17 cellular contexts compared by ENCODE assay signal in genomic region chr9:89413963-89414638, GRCh38.
DNase-seq lines count a peak whose midpoint lies in the region; ATAC-seq and TF ChIP-seq lines count a peak whose summit lies in the region.
"Had no signal": no experiment of that assay in that cellular context is flagged by ENCODE, and none has a peak within 500 bp of the region (broad histone marks: within the 10 kb centered on the region; RNA-seq: fewer than 3 reads in every experiment).

No MANE protein-coding gene starts in this region.

- no peaks in the 10 kb centered on the region for H3K27me3 ChIP-seq in neutrophil
- H3K27me3 ChIP-seq: colonic mucosa, Peyer's patch had no signal

- H3K4me3 ChIP-seq in neutrophil (ENCODE audit: low read depth in 1 of 2, low read length in 1 of 2) = no peak overlapping the region
- H3K4me3 ChIP-seq: colonic mucosa, lung, Peyer's patch had no signal

- TF ChIP-seq CTCF in neutrophil (IDR thresholded peaks at IDR 0.05) = no peak

- H3K27ac ChIP-seq in neutrophil = peak overlapping the region; percentile 47
- H3K27ac ChIP-seq: colonic mucosa, Peyer's patch had no signal

- peak overlapping the region; percentile 59 for H3K27ac Mint-ChIP-seq in activated CD4-positive, alpha-beta T cell treated with anti-CD3 and anti-CD28 coated beads, Interleukin-2, amount 10 ng/mL, durations not matched to agents 24 days and 14 days
- peak overlapping the region; percentile 9 for H3K27ac Mint-ChIP-seq in activated naive CD8-positive, alpha-beta T cell treated with anti-CD3 and anti-CD28 coated beads, Interleukin-2, amount 10 ng/mL, durations not matched to agents 7 days and 5 days

- no peaks in the 10 kb centered on the region for H3K27me3 Mint-ChIP-seq in activated CD4-positive, alpha-beta T cell treated with anti-CD3 and anti-CD28 coated beads, Interleukin-2, amount 10 ng/mL, durations not matched to agents 24 days and 14 days
- H3K27me3 Mint-ChIP-seq in activated naive CD8-positive, alpha-beta T cell treated with anti-CD3 and anti-CD28 coated beads, Interleukin-2, amount 10 ng/mL, durations not matched to agents 7 days and 5 days = no peaks in the 10 kb centered on the region
- H3K27me3 Mint-ChIP-seq: IgD-negative memory B cell; natural killer cell treated with Interleukin-12 subunit alpha and Interleukin-12 subunit beta and Interleukin-15 and Interleukin-18, amount 100 ng/mL, for 72 hours had no signal

- no peaks in the 10 kb centered on the region for H3K9me3 ChIP-seq in neutrophil
- H3K9me3 ChIP-seq: colonic mucosa, Peyer's patch had no signal

- POLR2A ChIA-PET in activated naive CD8-positive, alpha-beta T cell treated with anti-CD3 and anti-CD28 coated beads, Interleukin-2, amount 10 ng/mL, durations not matched to agents 7 days and 5 days (lab: Charles Lee) = no interaction called here

- peaks cover 80% of the 10 kb centered on the region for H3K36me3 Mint-ChIP-seq in activated CD4-positive, alpha-beta T cell treated with anti-CD3 and anti-CD28 coated beads, Interleukin-2, amount 10 ng/mL, durations not matched to agents 24 days and 14 days (ENCODE audit: low read depth)
- H3K36me3 Mint-ChIP-seq in activated naive CD8-positive, alpha-beta T cell treated with anti-CD3 and anti-CD28 coated beads, Interleukin-2, amount 10 ng/mL, durations not matched to agents 7 days and 5 days = peaks cover 51% of the 10 kb centered on the region

- DNase-seq in activated CD4-positive, alpha-beta T cell treated with anti-CD3 and anti-CD28 coated beads, Interleukin-2, amount 10 ng/mL, durations not matched to agents 24 days and 14 days = no peak
- DNase-seq in activated CD4-positive, alpha-beta T cell treated with anti-CD3 and anti-CD28 coated beads, Interleukin-2, amount 50 U/mL, for 48 hours = no peak
- DNase-seq in NCI-H2029 treated with DMSO at 0.1 percent for 48 hours (lab: John Stamatoyannopoulos, UW) (peak; percentile 25), anterior cingulate cortex (lab: John Stamatoyannopoulos, UW) (no peak)
- DNase-seq in activated naive CD8-positive, alpha-beta T cell treated with anti-CD3 and anti-CD28 coated beads, Interleukin-2, amount 10 ng/mL, durations not matched to agents 7 days and 5 days = no peak
- DNase-seq: aorta; colonic mucosa; foreskin melanocyte; NCI-H774; Peyer's patch; stimulated activated CD4-positive, alpha-beta T cell treated with anti-CD3 and anti-CD28 coated beads, Interleukin-15, amount 100 ng/mL, for 24 hours had no signal

- no peaks in the 10 kb centered on the region for H3K9me3 Mint-ChIP-seq in activated CD4-positive, alpha-beta T cell treated with anti-CD3 and anti-CD28 coated beads, Interleukin-2, amount 10 ng/mL, durations not matched to agents 24 days and 14 days
- peaks cover 2% of the 10 kb centered on the region for H3K9me3 Mint-ChIP-seq in activated naive CD8-positive, alpha-beta T cell treated with anti-CD3 and anti-CD28 coated beads, Interleukin-2, amount 10 ng/mL, durations not matched to agents 7 days and 5 days
- H3K9me3 Mint-ChIP-seq: IgD-negative memory B cell had no signal

- no peak overlapping the region for H3K4me3 Mint-ChIP-seq in activated CD4-positive, alpha-beta T cell treated with anti-CD3 and anti-CD28 coated beads, Interleukin-2, amount 10 ng/mL, durations not matched to agents 24 days and 14 days
- no peak overlapping the region for H3K4me3 Mint-ChIP-seq in activated naive CD8-positive, alpha-beta T cell treated with anti-CD3 and anti-CD28 coated beads, Interleukin-2, amount 10 ng/mL, durations not matched to agents 7 days and 5 days
- H3K4me3 Mint-ChIP-seq: natural killer cell treated with Interleukin-12 subunit alpha and Interleukin-12 subunit beta and Interleukin-15 and Interleukin-18, amount 100 ng/mL, for 72 hours had no signal

- H3K4me1 ChIP-seq in neutrophil (ENCODE audit: control insufficient read depth in 1 of 2, insufficient read depth in 1 of 2, low read depth in 1 of 2, low read length in 1 of 2) = peaks cover 18 to 40% of the 10 kb centered on the region in 2 experiments
- H3K4me1 ChIP-seq: colonic mucosa had no signal

- H3K36me3 ChIP-seq in neutrophil = peaks cover 66% of the 10 kb centered on the region
- H3K36me3 ChIP-seq: colonic mucosa, Peyer's patch had no signal

- ATAC-seq in activated naive CD8-positive, alpha-beta T cell treated with anti-CD3 and anti-CD28 coated beads, Interleukin-2, amount 10 ng/mL, durations not matched to agents 7 days and 5 days (ENCODE audit: low read depth) = no peak
- ATAC-seq in GM21367 (IDR thresholded peaks at IDR 0.05; ENCODE audit: unreplicated experiment) (no peak), HG02840 (IDR thresholded peaks at IDR 0.05; ENCODE audit: low FRiP score, unreplicated experiment) (no peak)
- ATAC-seq: natural killer cell treated with Interleukin-12 subunit alpha and Interleukin-12 subunit beta and Interleukin-15 and Interleukin-18, amount 100 ng/mL, for 72 hours had no signal

- peaks cover 84% of the 10 kb centered on the region for H3K4me1 Mint-ChIP-seq in activated CD4-positive, alpha-beta T cell treated with anti-CD3 and anti-CD28 coated beads, Interleukin-2, amount 10 ng/mL, durations not matched to agents 24 days and 14 days
- H3K4me1 Mint-ChIP-seq in activated naive CD8-positive, alpha-beta T cell treated with anti-CD3 and anti-CD28 coated beads, Interleukin-2, amount 10 ng/mL, durations not matched to agents 7 days and 5 days = peaks cover 63% of the 10 kb centered on the region

- intact Hi-C loops in activated CD4-positive, alpha-beta T cell treated with anti-CD3 and anti-CD28 coated beads, Interleukin-2, amount 10 ng/mL, durations not matched to agents 24 days and 14 days (cut with micrococcal nuclease) = loop anchor here (5.0 kb wide), 1 partner anchor 72 kb away; no protein-coding TSS in a partner anchor
